In genomic region chr17:72876413-72876812, GRCh38 we compare ENCODE assay signal across 29 cellular contexts.
"Had no signal": no experiment of that assay in that cellular context is flagged by ENCODE, and none has a peak within 500 bp of the region (broad histone marks: within the 10 kb centered on the region; RNA-seq: fewer than 3 reads in every experiment).

No MANE protein-coding gene starts in this region.

- H3K4me3 ChIP-seq: ascending aorta, coronary artery, dorsolateral prefrontal cortex, esophagus squamous epithelium, gastroesophageal sphincter, heart right ventricle had no signal

- H3K36me3 ChIP-seq: brain microvascular endothelial cell had no signal

- H3K27me3 ChIP-seq: ascending aorta, brain microvascular endothelial cell, dorsolateral prefrontal cortex, esophagus squamous epithelium, gastroesophageal sphincter, heart right ventricle had no signal

- H3K27me3 Mint-ChIP-seq: activated CD4-positive, alpha-beta T cell treated with anti-CD3 and anti-CD28 coated beads for 36 hours; activated CD4-positive, alpha-beta T cell treated with anti-CD3 and anti-CD28 coated beads, Interleukin-2, amount 10 ng/mL, durations not matched to agents 24 days and 14 days; activated CD8-positive, alpha-beta T cell treated with anti-CD3 and anti-CD28 coated beads for 36 hours; activated naive CD8-positive, alpha-beta T cell treated with anti-CD3 and anti-CD28 coated beads, Interleukin-2, amount 10 ng/mL, durations not matched to agents 7 days and 5 days; activated T-helper 17 cell treated with anti-CD3 and anti-CD28 coated beads, Interleukin-2, amount 50 U/mL, for 72 hours; central memory CD8-positive, alpha-beta T cell; dendritic cell treated with granulocyte-macrophage colony-stimulating factor and Interleukin-4, amounts not matched to agents 40 ng/mL and 50 ng/mL, for 4 days; effector memory CD8-positive, alpha-beta T cell; T-helper 17 cell had no signal

- H3K27ac Mint-ChIP-seq: activated CD4-positive, alpha-beta T cell treated with anti-CD3 and anti-CD28 coated beads for 36 hours; activated CD4-positive, alpha-beta T cell treated with anti-CD3 and anti-CD28 coated beads, Interleukin-2, amount 10 ng/mL, durations not matched to agents 24 days and 14 days; activated CD8-positive, alpha-beta T cell treated with anti-CD3 and anti-CD28 coated beads for 36 hours; activated naive CD4-positive, alpha-beta T cell treated with anti-CD3 and anti-CD28 coated beads, Interleukin-2, amount 50 U/mL, for 72 hours; activated naive CD8-positive, alpha-beta T cell treated with anti-CD3 and anti-CD28 coated beads, Interleukin-2, amount 10 ng/mL, durations not matched to agents 7 days and 5 days; activated T-helper 17 cell treated with anti-CD3 and anti-CD28 coated beads, Interleukin-2, amount 50 U/mL, for 72 hours; dendritic cell treated with granulocyte-macrophage colony-stimulating factor and Interleukin-4, amounts not matched to agents 40 ng/mL and 50 ng/mL, for 4 days; effector memory CD8-positive, alpha-beta T cell; T-helper 17 cell; T-helper 2 cell treated with Interferon-gamma antibody and Interleukin-4, amounts not matched to agents 5 μg/mL and 100 μg/mL, for 36 hours had no signal

- DNase-seq: activated CD4-positive, alpha-beta T cell treated with anti-CD3 and anti-CD28 coated beads for 36 hours; activated CD4-positive, alpha-beta T cell treated with anti-CD3 and anti-CD28 coated beads, Interleukin-2, amount 10 ng/mL, durations not matched to agents 24 days and 14 days; activated CD4-positive, alpha-beta T cell treated with anti-CD3 and anti-CD28 coated beads, Interleukin-2, amount 50 U/mL, for 4 hours; activated CD4-positive, CD25-positive, alpha-beta regulatory T cell; activated CD4-positive, CD25-positive, alpha-beta regulatory T cell treated with anti-CD3 and anti-CD28 coated beads, Interleukin-2, amount 50 U/mL, for 72 hours; activated CD8-positive, alpha-beta memory T cell treated with anti-CD3 and anti-CD28 coated beads for 24 hours; activated CD8-positive, alpha-beta T cell treated with anti-CD3 and anti-CD28 coated beads for 36 hours; activated effector memory CD4-positive, alpha-beta T cell treated with Interleukin-2 at 50 U/mL for 16 hours; activated gamma-delta T cell treated with Interleukin-2 at 50 U/mL for 16 hours; activated naive CD4-positive, alpha-beta T cell treated with Interleukin-2 at 50 U/mL for 16 hours; activated naive CD8-positive, alpha-beta T cell treated with anti-CD3 and anti-CD28 coated beads, Interleukin-2, amount 10 ng/mL, durations not matched to agents 7 days and 5 days; activated T-cell treated with anti-CD3 and anti-CD28 coated beads, Interleukin-2, amount 50 U/mL, for 4 hours; brain microvascular endothelial cell; dorsolateral prefrontal cortex; effector memory CD8-positive, alpha-beta T cell; esophagus squamous epithelium; foreskin melanocyte; heart right ventricle; T-helper 1 cell; T-helper 17 cell had no signal

- ATAC-seq: activated CD4-positive, alpha-beta T cell treated with anti-CD3 and anti-CD28 coated beads for 36 hours; activated CD8-positive, alpha-beta T cell treated with anti-CD3 and anti-CD28 coated beads for 36 hours; activated naive CD4-positive, alpha-beta T cell treated with anti-CD3 and anti-CD28 coated beads, Interleukin-2, amount 50 U/mL, for 72 hours; activated T-cell treated with anti-CD3 and anti-CD28 coated beads, Interleukin-2, amount 50 U/mL, for 4 hours; activated T-helper 17 cell treated with anti-CD3 and anti-CD28 coated beads, Interleukin-2, amount 50 U/mL, for 72 hours; effector memory CD8-positive, alpha-beta T cell; gastroesophageal sphincter; heart right ventricle; T-helper 17 cell had no signal

- H3K27ac ChIP-seq: ascending aorta, brain microvascular endothelial cell, coronary artery, dorsolateral prefrontal cortex, epithelial cell of prostate, esophagus squamous epithelium, gastroesophageal sphincter, heart right ventricle had no signal

- H3K4me1 ChIP-seq: ascending aorta, esophagus squamous epithelium, gastroesophageal sphincter, heart right ventricle had no signal

- H3K4me3 Mint-ChIP-seq: activated CD4-positive, alpha-beta T cell treated with anti-CD3 and anti-CD28 coated beads for 36 hours; activated CD4-positive, alpha-beta T cell treated with anti-CD3 and anti-CD28 coated beads, Interleukin-2, amount 10 ng/mL, durations not matched to agents 24 days and 14 days; activated CD8-positive, alpha-beta T cell treated with anti-CD3 and anti-CD28 coated beads for 36 hours; activated naive CD8-positive, alpha-beta T cell treated with anti-CD3 and anti-CD28 coated beads, Interleukin-2, amount 10 ng/mL, durations not matched to agents 7 days and 5 days; activated T-cell treated with anti-CD3 and anti-CD28 coated beads, Interleukin-2, amount 50 U/mL, for 4 hours; activated T-helper 17 cell treated with anti-CD3 and anti-CD28 coated beads, Interleukin-2, amount 50 U/mL, for 72 hours; central memory CD8-positive, alpha-beta T cell; dendritic cell treated with granulocyte-macrophage colony-stimulating factor and Interleukin-4, amounts not matched to agents 40 ng/mL and 50 ng/mL, for 4 days; effector memory CD8-positive, alpha-beta T cell; T-helper 17 cell; T-helper 2 cell treated with Interferon-gamma antibody and Interleukin-4, amounts not matched to agents 5 μg/mL and 100 μg/mL, for 36 hours had no signal

- H3K4me1 Mint-ChIP-seq: activated CD4-positive, alpha-beta T cell treated with anti-CD3 and anti-CD28 coated beads for 36 hours; activated CD4-positive, alpha-beta T cell treated with anti-CD3 and anti-CD28 coated beads, Interleukin-2, amount 10 ng/mL, durations not matched to agents 24 days and 14 days; activated naive CD8-positive, alpha-beta T cell treated with anti-CD3 and anti-CD28 coated beads, Interleukin-2, amount 10 ng/mL, durations not matched to agents 7 days and 5 days; central memory CD8-positive, alpha-beta T cell; T-helper 17 cell had no signal
